In genomic region chr3:5390221-5390620, GRCh38 we compare ENCODE assay signal across 20 cellular contexts.
DNase-seq lines count a peak whose midpoint lies in the region; ATAC-seq and TF ChIP-seq lines count a peak whose summit lies in the region.
"Had no signal": no experiment of that assay in that cellular context is flagged by ENCODE, and none has a peak within 500 bp of the region (broad histone marks: within the 10 kb centered on the region; RNA-seq: fewer than 3 reads in every experiment).

No MANE protein-coding gene starts in this region.

- peak; percentile 71 for ATAC-seq in GM19395 (IDR thresholded peaks at IDR 0.05; ENCODE audit: unreplicated experiment)
- peak; percentile 51 for ATAC-seq in HG02798 (IDR thresholded peaks at IDR 0.05; ENCODE audit: poor library complexity, unreplicated experiment)
- ATAC-seq: activated T-cell treated with anti-CD3 and anti-CD28 coated beads, Interleukin-2, amount 50 U/mL, for 72 hours; left colon had no signal

- no peak overlapping the region for H3K4me3 Mint-ChIP-seq in Caco-2 (ENCODE audit: unreplicated experiment)
- H3K4me3 Mint-ChIP-seq: activated T-cell treated with anti-CD3 and anti-CD28 coated beads, Interleukin-2, amount 50 U/mL, for 72 hours had no signal

- no peak for TF ChIP-seq CTCF in Caco-2 (IDR thresholded peaks at IDR 0.05; ENCODE audit: insufficient read depth in 1 of 2, low read depth in 1 of 2, low read length in 1 of 2, severe bottlenecking in 1 of 2, unreplicated experiment in 1 of 2)

- H3K9me3 ChIP-seq in Caco-2 = no peaks in the 10 kb centered on the region
- H3K9me3 ChIP-seq: adrenal gland, prostate gland, thoracic aorta had no signal

- no peaks in the 10 kb centered on the region for H3K36me3 Mint-ChIP-seq in Caco-2 (ENCODE audit: insufficient read depth, unreplicated experiment)

- intact Hi-C loops in Caco-2 (cut with micrococcal nuclease; ENCODE audit: unreplicated experiment) = no loop called here

- CTCF ChIA-PET in Caco-2 (lab: Charles Lee) = no interaction called here

- POLR2A ChIA-PET in Caco-2 (lab: Charles Lee) = no interaction called here

- H3K27ac Mint-ChIP-seq in Caco-2 (ENCODE audit: unreplicated experiment) = peak overlapping the region; percentile 78
- H3K27ac Mint-ChIP-seq: activated T-cell treated with anti-CD3 and anti-CD28 coated beads, Interleukin-2, amount 50 U/mL, for 72 hours had no signal

- H3K9me3 Mint-ChIP-seq in Caco-2 (ENCODE audit: unreplicated experiment) = no peaks in the 10 kb centered on the region
- H3K9me3 Mint-ChIP-seq: activated T-cell treated with anti-CD3 and anti-CD28 coated beads, Interleukin-2, amount 50 U/mL, for 72 hours had no signal

- no peak for DNase-seq in Caco-2
- DNase-seq in NAMALWA (ENCODE audit: low spot score) = peak; percentile 46
- DNase-seq in KG1 (lab: John Stamatoyannopoulos, UW) = no peak
- DNase-seq in NCI-H1930 (lab: John Stamatoyannopoulos, UW) = no peak
- no peak for DNase-seq in HT-29 (ENCODE audit: low spot score)
- DNase-seq in cerebellar nuclear complex (lab: John Stamatoyannopoulos, UW) = no peak
- DNase-seq: activated CD4-positive, alpha-beta T cell treated with anti-CD3 and anti-CD28 coated beads, Interleukin-2, amount 50 U/mL, for 1 hour; activated T-cell treated with anti-CD3 and anti-CD28 coated beads, Interleukin-2, amount 50 U/mL, for 72 hours; adrenal gland; HCEC 1CT; Kasumi-1; left colon; NCI-H2081 treated with DMSO at 0.1 percent for 48 hours; SIG-M5; T1000 had no signal

- no peaks in the 10 kb centered on the region for H3K27me3 Mint-ChIP-seq in Caco-2 (ENCODE audit: insufficient read depth, unreplicated experiment)

- no peaks in the 10 kb centered on the region for H3K27me3 ChIP-seq in Caco-2 (replicated peaks; ENCODE audit: control insufficient read depth, insufficient read depth, low read length)
- H3K27me3 ChIP-seq: adrenal gland, hepatocyte had no signal

- no TSS peak for BruUV-seq in Caco-2 (replicated peaks; lab: Mats Ljungman, UMichigan)

- H3K4me1 Mint-ChIP-seq in Caco-2 (ENCODE audit: low read depth, unreplicated experiment) = peaks cover 22% of the 10 kb centered on the region

- no peak overlapping the region for H3K4me3 ChIP-seq in Caco-2 (ENCODE audit: low read depth, low read length)
- H3K4me3 ChIP-seq: adrenal gland, hepatocyte, prostate gland, thoracic aorta had no signal

- H3K36me3 ChIP-seq in Caco-2 (ENCODE audit: control insufficient read depth, insufficient read depth, low read length) = no peaks in the 10 kb centered on the region
- H3K36me3 ChIP-seq: adrenal gland, prostate gland, thoracic aorta had no signal

- H3K4me1 ChIP-seq in Caco-2 = peaks cover 34% of the 10 kb centered on the region
- H3K4me1 ChIP-seq: adrenal gland, prostate gland had no signal
